In genomic region chr10:49038711-49039110, GRCh38 we compare ENCODE assay signal across 22 cellular contexts.
"Had no signal": no experiment of that assay in that cellular context is flagged by ENCODE, and none has a peak within 500 bp of the region (broad histone marks: within the 10 kb centered on the region; RNA-seq: fewer than 3 reads in every experiment).

No MANE protein-coding gene starts in this region.

- H3K4me1 ChIP-seq: colonic mucosa, esophagus squamous epithelium, gastrocnemius medialis, left lung had no signal

- H3K9me3 Mint-ChIP-seq: dendritic cell treated with granulocyte-macrophage colony-stimulating factor and Interleukin-4, amounts not matched to agents 40 ng/mL and 50 ng/mL, for 4 days; effector memory CD8-positive, alpha-beta T cell; memory B cell had no signal

- H3K27me3 Mint-ChIP-seq: effector memory CD8-positive, alpha-beta T cell had no signal

- H3K27ac Mint-ChIP-seq: dendritic cell treated with granulocyte-macrophage colony-stimulating factor and Interleukin-4, amounts not matched to agents 40 ng/mL and 50 ng/mL, for 4 days; effector memory CD8-positive, alpha-beta T cell; memory B cell had no signal

- H3K27me3 ChIP-seq: colonic mucosa, esophagus squamous epithelium, gastrocnemius medialis, heart right ventricle, left lung had no signal

- H3K4me1 Mint-ChIP-seq: memory B cell had no signal

- ATAC-seq: effector memory CD8-positive, alpha-beta T cell; gastrocnemius medialis; heart right ventricle; left cardiac atrium; left lung; left ventricle myocardium superior had no signal

- H3K4me3 ChIP-seq: colonic mucosa, esophagus squamous epithelium, gastrocnemius medialis, heart right ventricle, left lung, lung had no signal

- H3K4me3 Mint-ChIP-seq: dendritic cell treated with granulocyte-macrophage colony-stimulating factor and Interleukin-4, amounts not matched to agents 40 ng/mL and 50 ng/mL, for 4 days; effector memory CD8-positive, alpha-beta T cell; memory B cell had no signal

- H3K36me3 ChIP-seq: colonic mucosa, esophagus squamous epithelium, gastrocnemius medialis, left lung had no signal

- H3K27ac ChIP-seq: colonic mucosa, esophagus squamous epithelium, gastrocnemius medialis, heart right ventricle, left lung had no signal

- DNase-seq: cerebellar nuclear complex; colonic mucosa; cortex of kidney; effector CD8-positive, alpha-beta T cell; effector memory CD8-positive, alpha-beta T cell; esophagus squamous epithelium; foreskin fibroblast; foreskin melanocyte; gastrocnemius medialis; glutamatergic neuron; head of caudate nucleus; heart right ventricle; hippocampal formation; left cardiac atrium; left lung; left ventricle myocardium superior; mammary epithelial cell; mesendoderm; midbrain had no signal

- H3K36me3 Mint-ChIP-seq: memory B cell had no signal

- H3K9me3 ChIP-seq: colonic mucosa, esophagus squamous epithelium, gastrocnemius medialis, heart right ventricle, left lung had no signal
